ENCODE assay signal across 8 cellular contexts in the genomic region with DNA sequence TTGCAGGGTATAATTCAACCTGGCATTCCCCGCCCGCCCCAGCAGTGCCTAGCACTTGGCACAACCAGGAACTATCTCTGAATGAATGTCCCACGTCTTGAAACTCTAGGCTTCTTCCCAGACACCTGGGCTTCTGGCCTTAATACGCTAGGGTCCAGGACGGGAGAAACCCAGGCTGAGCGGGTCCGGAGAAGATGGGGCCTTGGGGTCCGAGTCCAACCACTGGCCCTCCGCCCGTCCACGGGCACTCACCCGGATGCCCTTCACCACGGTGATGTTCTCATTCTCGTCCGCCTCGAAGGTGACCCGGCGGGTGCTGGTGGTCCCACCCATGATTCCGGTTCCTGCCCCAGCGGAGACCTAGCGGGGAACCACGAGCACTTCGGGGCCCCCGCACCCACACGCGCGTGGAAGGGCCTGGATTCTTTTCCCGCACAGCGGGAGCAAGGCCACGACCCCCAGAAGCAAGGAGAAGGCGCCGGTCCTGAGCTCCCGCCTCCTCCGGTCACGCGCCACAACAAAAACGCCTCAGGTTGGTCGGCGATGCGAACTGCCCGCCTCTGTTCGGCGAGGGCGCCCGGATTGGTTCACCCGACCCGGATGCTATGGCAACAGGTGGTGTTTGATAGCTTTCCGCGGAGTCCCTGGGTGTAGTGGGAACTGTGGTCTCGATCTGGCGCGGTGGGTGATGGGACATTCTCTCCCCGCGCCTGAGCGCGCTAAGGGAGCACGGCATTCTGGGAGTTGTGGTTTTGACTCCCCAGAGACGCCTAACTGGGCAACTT. TPM values are rescaled to one million over a fixed set of nuclear protein-coding genes. Genes with fewer than 3 reads are reported as not detected.
DNase-seq lines count a peak whose midpoint lies in the region; ATAC-seq and TF ChIP-seq lines count a peak whose summit lies in the region.

TSS of gene CHCHD3 (minus strand) at position 486 of the 785 bp plus-strand sequence. CDS start at position 333, 153 bp downstream.

- peak; percentile 99 for ATAC-seq in activated T-helper 17 cell treated with anti-CD3 and anti-CD28 coated beads, Interleukin-2, amount 50 U/mL, for 72 hours (replicated peaks)
- ATAC-seq in naive B cell (ENCODE audit: low read depth in 2 of 2): peak; percentile 98 to 99
- peak; percentile 100 for ATAC-seq in stimulated activated memory B cell treated with anti-CD40 and anti-IgM and Interleukin-4, amounts not matched to agents 10 μg/mL and 1 μg/mL and 100 μg/mL, for 72 hours

- DNase-seq in Daoy (ENCODE audit: low read depth): peak; percentile 100
- peak; percentile 87 for DNase-seq in GOT3 (lab: John Stamatoyannopoulos, UW)
- DNase-seq in LNCaP clone FGC (ENCODE audit: low read depth): peak; percentile 94
- peak; percentile 97 for DNase-seq in RWPE1 (ENCODE audit: low spot score)
- DNase-seq in fibroblast of gingiva (ENCODE audit: low read depth): peak; percentile 97
- DNase-seq in naive B cell: peak; percentile 97

- H3K4me1 Mint-ChIP-seq in activated T-helper 17 cell treated with anti-CD3 and anti-CD28 coated beads, Interleukin-2, amount 50 U/mL, for 72 hours: peaks cover 4% of the 10 kb centered on the region
- peaks cover 11 to 24% (median 22%) of the 10 kb centered on the region in 3 donors for H3K4me1 Mint-ChIP-seq in naive B cell
- peaks cover 36% of the 10 kb centered on the region for H3K4me1 Mint-ChIP-seq in stimulated activated memory B cell treated with anti-CD40 and anti-IgM and Interleukin-4, amounts not matched to agents 10 μg/mL and 1 μg/mL and 100 μg/mL, for 72 hours

- CTCF ChIA-PET in RWPE1 (lab: Yijun Ruan, JAX): no interaction called here

- peaks cover 20% of the 10 kb centered on the region for H3K36me3 Mint-ChIP-seq in activated T-helper 17 cell treated with anti-CD3 and anti-CD28 coated beads, Interleukin-2, amount 50 U/mL, for 72 hours (ENCODE audit: low read depth)
- H3K36me3 Mint-ChIP-seq in naive B cell: peaks cover 0 to 5% of the 10 kb centered on the region in 2 donors
- H3K36me3 Mint-ChIP-seq in stimulated activated memory B cell treated with anti-CD40 and anti-IgM and Interleukin-4, amounts not matched to agents 10 μg/mL and 1 μg/mL and 100 μg/mL, for 72 hours: peaks cover 16% of the 10 kb centered on the region

- H3K4me3 Mint-ChIP-seq in activated T-helper 17 cell treated with anti-CD3 and anti-CD28 coated beads, Interleukin-2, amount 50 U/mL, for 72 hours: peak within 1 kb of the TSS; percentile 89
- peak within 1 kb of the TSS; percentile 88 to 98 (median 95) for H3K4me3 Mint-ChIP-seq in naive B cell
- peak within 1 kb of the TSS; percentile 95 for H3K4me3 Mint-ChIP-seq in stimulated activated memory B cell treated with anti-CD40 and anti-IgM and Interleukin-4, amounts not matched to agents 10 μg/mL and 1 μg/mL and 100 μg/mL, for 72 hours

- peaks cover 2% of the 10 kb centered on the region for H3K27me3 Mint-ChIP-seq in activated T-helper 17 cell treated with anti-CD3 and anti-CD28 coated beads, Interleukin-2, amount 50 U/mL, for 72 hours
- H3K27me3 Mint-ChIP-seq in naive B cell: peaks cover 0 to 15% (median 0%) of the 10 kb centered on the region in 3 donors
- peaks cover 12% of the 10 kb centered on the region for H3K27me3 Mint-ChIP-seq in stimulated activated memory B cell treated with anti-CD40 and anti-IgM and Interleukin-4, amounts not matched to agents 10 μg/mL and 1 μg/mL and 100 μg/mL, for 72 hours

- POLR2A ChIA-PET in RWPE1 (lab: Yijun Ruan, JAX; ENCODE audit: low non-redundant PET): no interaction called here

- H3K9me3 Mint-ChIP-seq in activated T-helper 17 cell treated with anti-CD3 and anti-CD28 coated beads, Interleukin-2, amount 50 U/mL, for 72 hours: no peaks in the 10 kb centered on the region
- H3K9me3 Mint-ChIP-seq in naive B cell: no peaks in the 10 kb centered on the region
- H3K9me3 Mint-ChIP-seq in stimulated activated memory B cell treated with anti-CD40 and anti-IgM and Interleukin-4, amounts not matched to agents 10 μg/mL and 1 μg/mL and 100 μg/mL, for 72 hours: no peaks in the 10 kb centered on the region

- peak within 1 kb of the TSS; percentile 87 for H3K4me3 ChIP-seq in LNCaP clone FGC (ENCODE audit: low read depth, low read length)

- TF ChIP-seq CTCF in LNCaP clone FGC (IDR thresholded peaks at IDR 0.05; ENCODE audit: control insufficient read depth, extremely low read depth, insufficient read depth) (no peak), RWPE1 (conservative IDR thresholded peaks at IDR 0.05; ENCODE audit: low read depth) (no peak)

- H3K27ac Mint-ChIP-seq in activated T-helper 17 cell treated with anti-CD3 and anti-CD28 coated beads, Interleukin-2, amount 50 U/mL, for 72 hours: peak within 1 kb of the TSS; percentile 92
- peak within 1 kb of the TSS; percentile 93 to 99 (median 96) for H3K27ac Mint-ChIP-seq in naive B cell
- peak within 1 kb of the TSS; percentile 89 for H3K27ac Mint-ChIP-seq in stimulated activated memory B cell treated with anti-CD40 and anti-IgM and Interleukin-4, amounts not matched to agents 10 μg/mL and 1 μg/mL and 100 μg/mL, for 72 hours

- peak within 1 kb of the TSS; percentile 84 for H3K27ac ChIP-seq in RWPE1

RNA-seq across cellular contexts. Expression of gene CHCHD3, which starts in this region (rescaled TPM):
- 280 and 341 TPM in 2 replicates for total RNA-seq in Daoy (2014; rRNA removed; shearing (Covaris generic))
- 10 to 100 TPM; 30.0 to 65.1 TPM for total RNA-seq in activated T-helper 17 cell treated with anti-CD3 and anti-CD28 coated beads, Interleukin-2, amount 50 U/mL, for 72 hours
- 10 to 100 TPM; 56.4 to 97.0 (median 61.0) TPM for polyA plus RNA-seq in naive B cell (ENCODE audit: low read depth in 6 of 6)

Comparison
In these comparisons a context has a peak if more than half of its experiments do, and no peak if none do; other contexts are left out.
1. Peak in every context shown above with its lines: DNase-seq, ATAC-seq, H3K4me3 ChIP-seq and H3K27ac ChIP-seq.